In the genomic region with DNA sequence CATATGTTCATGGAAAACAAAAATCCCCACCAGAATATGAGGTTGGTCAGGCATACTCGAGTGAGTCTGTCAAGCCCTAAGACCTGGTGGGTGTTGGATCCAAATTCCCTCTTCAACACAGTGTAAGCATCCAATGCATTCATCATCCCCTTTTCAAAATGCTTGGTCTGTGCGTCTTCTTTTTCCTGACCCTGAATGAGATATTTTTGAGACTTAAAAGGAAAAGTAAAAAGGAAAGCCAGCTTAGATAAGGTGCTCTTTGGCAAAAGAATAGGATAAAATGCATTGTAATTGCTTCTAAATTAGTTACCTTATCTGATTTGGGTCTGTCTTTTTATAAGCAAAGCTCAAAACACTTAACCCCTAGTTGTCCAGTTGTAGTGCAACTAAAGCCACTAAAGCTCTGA, we compare ENCODE assay signal across 19 cellular contexts.
"Had no signal": no experiment of that assay in that cellular context is flagged by ENCODE, and none has a peak within 500 bp of the region (broad histone marks: within the 10 kb centered on the region; RNA-seq: fewer than 3 reads in every experiment).

No MANE protein-coding gene starts in this region.

- H3K27me3 Mint-ChIP-seq: activated B cell treated with CpG ODN at 0.5 μM for 24 hours; activated naive CD8-positive, alpha-beta T cell treated with anti-CD3 and anti-CD28 coated beads, Interleukin-2, amount 10 ng/mL, durations not matched to agents 7 days and 5 days; memory B cell; stimulated activated naive B cell treated with anti-CD40 and anti-IgM and Interleukin-4, amounts not matched to agents 10 μg/mL and 1 μg/mL and 100 μg/mL, for 72 hours had no signal

- H3K9me3 ChIP-seq: mucosa of descending colon, neutrophil, transverse colon had no signal

- H3K4me3 Mint-ChIP-seq: activated B cell treated with CpG ODN at 0.5 μM for 24 hours; memory B cell; natural killer cell; stimulated activated naive B cell treated with anti-CD40 and anti-IgM and Interleukin-4, amounts not matched to agents 10 μg/mL and 1 μg/mL and 100 μg/mL, for 72 hours had no signal

- H3K27ac ChIP-seq: brain microvascular endothelial cell, epithelial cell of prostate, neutrophil, transverse colon had no signal

- H3K4me1 ChIP-seq: transverse colon had no signal

- H3K27me3 ChIP-seq: brain microvascular endothelial cell, neutrophil, transverse colon had no signal

- H3K36me3 ChIP-seq: brain microvascular endothelial cell, neutrophil, transverse colon had no signal

- H3K36me3 Mint-ChIP-seq: memory B cell; natural killer cell; stimulated activated naive B cell treated with anti-CD40 and anti-IgM and Interleukin-4, amounts not matched to agents 10 μg/mL and 1 μg/mL and 100 μg/mL, for 72 hours had no signal

- ATAC-seq: left lobe of liver had no signal

- H3K9me3 Mint-ChIP-seq: memory B cell, natural killer cell had no signal

- H3K27ac Mint-ChIP-seq: activated B cell treated with CpG ODN at 0.5 μM for 24 hours; memory B cell; stimulated activated naive B cell treated with anti-CD40 and anti-IgM and Interleukin-4, amounts not matched to agents 10 μg/mL and 1 μg/mL and 100 μg/mL, for 72 hours had no signal

- H3K4me3 ChIP-seq: mucosa of descending colon, transverse colon had no signal

- DNase-seq: activated B cell treated with CpG ODN at 0.5 μM for 24 hours; activated CD4-positive, alpha-beta T cell treated with anti-CD3 and anti-CD28 coated beads, Interleukin-2, amount 10 ng/mL, durations not matched to agents 7 days and 5 days; activated CD8-positive, alpha-beta memory T cell treated with anti-CD3 and anti-CD28 coated beads, Interleukin-2, amount 50 U/mL, for 48 hours; activated gamma-delta T cell treated with Interleukin-2 at 50 U/mL for 16 hours; activated naive CD8-positive, alpha-beta T cell treated with anti-CD3 and anti-CD28 coated beads, Interleukin-2, amount 10 ng/mL, durations not matched to agents 7 days and 5 days; anterior cingulate cortex; brain microvascular endothelial cell; effector CD8-positive, alpha-beta T cell; hippocampal formation; mucosa of descending colon; natural killer cell; stimulated activated CD4-positive, alpha-beta T cell treated with anti-CD3 and anti-CD28 coated beads, Interleukin-12 subunit alpha, Interleukin-12 subunit beta, amount 100 ng/mL, for 4 hours; stimulated activated CD4-positive, alpha-beta T cell treated with anti-CD3 and anti-CD28 coated beads, Interleukin-2, amount 100 ng/mL, for 24 hours; stimulated activated naive B cell treated with anti-CD40 and anti-IgM and Interleukin-4, amounts not matched to agents 10 μg/mL and 1 μg/mL and 100 μg/mL, for 72 hours; transverse colon had no signal
